ENCODE assay signal across 8 cellular contexts in genomic region chr7:28180364-28181147, GRCh38. TPM values are rescaled to one million over a fixed set of nuclear protein-coding genes. Genes with fewer than 3 reads are reported as not detected.
DNase-seq lines count a peak whose midpoint lies in the region; ATAC-seq and TF ChIP-seq lines count a peak whose summit lies in the region.

TSS of gene JAZF1 (minus strand) at chr7:28180795.

- H3K9me3 ChIP-seq in left lung: no peaks in the 10 kb centered on the region

- peak within 1 kb of the TSS in 1 of 2 donors; percentile 87 for H3K27ac ChIP-seq in left lung

- ATAC-seq in GM18511 (IDR thresholded peaks at IDR 0.05; ENCODE audit: unreplicated experiment): peak; percentile 21
- ATAC-seq in left lung: peak; percentile 71

- DNase-seq in NCI-H2227 (lab: John Stamatoyannopoulos, UW; ENCODE audit: unreplicated experiment) (peak; percentile 57), dermis blood vessel endothelial cell (peak; percentile 36), left lung (peak; percentile 64 to 88), HK-2 (ENCODE audit: unreplicated experiment) (no peak), SIG-M5 (lab: John Stamatoyannopoulos, UW) (no peak)
- peak; percentile 51 to 52 for DNase-seq in activated CD4-positive, alpha-beta T cell treated with anti-CD3 and anti-CD28 coated beads, Interleukin-2, amount 50 U/mL, for 4 hours
- peak; percentile 52 to 59 for DNase-seq in stimulated activated CD4-positive, alpha-beta T cell treated with anti-CD3 and anti-CD28 coated beads, Interleukin-2, amount 100 ng/mL, for 24 hours

- TF ChIP-seq CTCF in left lung (IDR thresholded peaks at IDR 0.05): no peak

- intact Hi-C loops in left lung (cut with DNase I): no loop called here

- H3K27me3 ChIP-seq in left lung: no peaks in the 10 kb centered on the region

- H3K36me3 ChIP-seq in left lung: no peaks in the 10 kb centered on the region

- peak within 1 kb of the TSS; percentile 54 to 65 for H3K4me3 ChIP-seq in left lung

- peaks cover 5 to 29% of the 10 kb centered on the region in 2 donors for H3K4me1 ChIP-seq in left lung

RNA-seq across cellular contexts. Expression of gene JAZF1, which starts in this region (rescaled TPM):
- total RNA-seq in dermis blood vessel endothelial cell (3.6 and 4.9 TPM in 2 replicates), left lung (10 to 100 TPM; 13.6 to 18.2 TPM)

Comparison
In these comparisons a context has a peak if more than half of its experiments do, and no peak if none do; other contexts are left out.
1. DNase-seq: peak in NCI-H2227 (single experiment), activated CD4-positive, alpha-beta T cell treated with anti-CD3 and anti-CD28 coated beads, Interleukin-2, amount 50 U/mL, for 4 hours (2 of 2), dermis blood vessel endothelial cell (single experiment), left lung (2 of 2) and stimulated activated CD4-positive, alpha-beta T cell treated with anti-CD3 and anti-CD28 coated beads, Interleukin-2, amount 100 ng/mL, for 24 hours (2 of 2); none in HK-2 (single experiment) and SIG-M5 (single experiment).